In genomic region chr17:80035687-80035936, GRCh38 we compare ENCODE assay signal across 8 cellular contexts. TPM values are rescaled to one million over a fixed set of nuclear protein-coding genes. Genes with fewer than 3 reads are reported as not detected.
A peak's percentile ranks its signal among the peaks of the same experiment; 100 is the strongest.
DNase-seq lines count a peak whose midpoint lies in the region; ATAC-seq and TF ChIP-seq lines count a peak whose summit lies in the region.

Gene TBC1D16 (minus strand): TSS chr17:80035872. CDS start chr17:80013547, 22,325 bp downstream.

- no peaks in the 10 kb centered on the region for H4K20me1 ChIP-seq in HCT116 (ENCODE audit: insufficient read depth)

- H3K4me1 Mint-ChIP-seq in WTC11: peaks cover 35% of the 10 kb centered on the region

- H3K4me3 ChIP-seq in HCT116 (replicated peaks in 1 of 2; ENCODE audit: low read depth in 1 of 2, low read length in 2 of 2) (peak within 1 kb of the TSS; percentile 93 to 96), cardiac muscle cell (peak within 1 kb of the TSS; percentile 82)

- CTCF ChIA-PET in HCT116 (lab: Charles Lee): no interaction called here
- CTCF ChIA-PET in WTC11 (lab: Charles Lee): interaction anchor here (1.3 kb wide), 1 partner anchor 48 kb away, joined by 3 read pairs; no protein-coding TSS in a partner anchor

- H3K4me3 Mint-ChIP-seq in WTC11: peak within 1 kb of the TSS; percentile 93

- H3K27me3 Mint-ChIP-seq in WTC11 (ENCODE audit: low read depth): no peaks in the 10 kb centered on the region

- H3K36me3 Mint-ChIP-seq in WTC11: peaks cover 6% of the 10 kb centered on the region

- TF ChIP-seq RAD21 in HCT116 (IDR thresholded peaks at IDR 0.05; ENCODE audit: low read depth): no peak

- H3K27ac ChIP-seq in HCT116 (ENCODE audit: low read depth, low read length): peak within 1 kb of the TSS; percentile 75
- H3K27ac ChIP-seq in cardiac muscle cell: peak within 1 kb of the TSS; percentile 71

- H3K4me1 ChIP-seq in HCT116 (ENCODE audit: control insufficient read depth in 1 of 2, insufficient read depth in 2 of 2, low read length in 2 of 2) (peaks cover 6 to 20% of the 10 kb centered on the region in 2 experiments; a peak in 3 of 4 replicates), cardiac muscle cell (ENCODE audit: low read depth) (no peaks in the 10 kb centered on the region)

- H3K27ac Mint-ChIP-seq in WTC11: peak within 1 kb of the TSS; percentile 86

- no peaks in the 10 kb centered on the region for H3K9me2 ChIP-seq in HCT116 (ENCODE audit: insufficient read depth)

- H3K27me3 ChIP-seq in HCT116 (ENCODE audit: insufficient read depth, low read length) (no peaks in the 10 kb centered on the region), cardiac muscle cell (no peaks in the 10 kb centered on the region)

- no peaks in the 10 kb centered on the region for H3K9me3 ChIP-seq in HCT116 (ENCODE audit: control insufficient read depth in 1 of 2, insufficient read depth in 1 of 2, low read depth in 1 of 2, low read length in 2 of 2)
- H3K9me3 ChIP-seq in cardiac muscle cell (ENCODE audit: low read depth): no peaks in the 10 kb centered on the region

- no TSS peak for BruUV-seq in HCT116 (replicated peaks; lab: Mats Ljungman, UMichigan)

- H3K79me2 ChIP-seq in HCT116 (ENCODE audit: insufficient read depth, low read length): 0 out of 2 replicates have a peak, but pooled peaks cover 5% of the 10 kb centered on the region

- H3K9ac ChIP-seq in HCT116 (ENCODE audit: low read length): peak within 1 kb of the TSS; percentile 83

- DNase-seq in HCT116 (ENCODE audit: low read depth, low spot score): no peak
- no peak for DNase-seq in WTC11 (ENCODE audit: low spot score)
- no peak for DNase-seq in cardiac muscle cell (ENCODE audit: low read depth in 1 of 2, low spot score in 1 of 2)
- no peak for DNase-seq in pulmonary artery endothelial cell (ENCODE audit: low read depth, low spot score)
- DNase-seq in stimulated activated naive CD4-positive, alpha-beta T cell treated with Interleukin-2 at 50 U/mL for 16 hours (lab: John Stamatoyannopoulos, UW): no peak
- no peak for DNase-seq in HK-2 (ENCODE audit: unreplicated experiment)

- no peak within 1 kb of the TSS for H2AFZ ChIP-seq in HCT116 (ENCODE audit: low read depth, low read length, poor library complexity, severe bottlenecking)

- POLR2A ChIA-PET in HCT116 (lab: Charles Lee) (no interaction called here), WTC11 (lab: Charles Lee) (interaction anchor here (1.2 kb wide), 1 partner anchor 27 kb away, joined by 3 read pairs; no protein-coding TSS in a partner anchor)

- TF ChIP-seq CTCF in HCT116 (IDR thresholded peaks at IDR 0.05 in 2 of 3, conservative IDR thresholded peaks at IDR 0.05 in 1 of 3; ENCODE audit: borderline replicate concordance in 1 of 3, insufficient read depth in 1 of 3, low read depth in 2 of 3, low read length in 2 of 3) (no peak), WTC11 (IDR thresholded peaks at IDR 0.05) (no peak), cardiac muscle cell (IDR thresholded peaks at IDR 0.05; ENCODE audit: low read depth, low read length) (no peak)

- H3K36me3 ChIP-seq in HCT116 (ENCODE audit: control insufficient read depth in 1 of 2, insufficient read depth in 2 of 2, low read length in 2 of 2): no peaks in the 10 kb centered on the region
- H3K36me3 ChIP-seq in cardiac muscle cell: no peaks in the 10 kb centered on the region

- no peak for ATAC-seq in HCT116
- ATAC-seq in WTC11: no peak
- ATAC-seq in HG03045 (IDR thresholded peaks at IDR 0.05; ENCODE audit: unreplicated experiment): no peak
- no peak for ATAC-seq in HG02642 (IDR thresholded peaks at IDR 0.05; ENCODE audit: poor library complexity, unreplicated experiment)

- RAD21 ChIA-PET in HCT116 (lab: Charles Lee; ENCODE audit: low non-redundant PET in 1 of 2, low total read pairs in 2 of 2, uncharacterized antibody in 2 of 2, unreplicated experiment in 2 of 2): no interaction called here

- intact Hi-C loops in HCT116 (cut with micrococcal nuclease): no loop called here

- H3K4me2 ChIP-seq in HCT116 (ENCODE audit: low read length): peak within 1 kb of the TSS; percentile 98

- H3K9me3 Mint-ChIP-seq in WTC11: no peaks in the 10 kb centered on the region

- TF ChIP-seq POLR2A in HCT116 (IDR thresholded peaks at IDR 0.05; ENCODE audit: borderline replicate concordance, extremely low read depth, insufficient read depth, insufficient read length): no peak

TF ChIP-seq in HCT116, 20 proteins besides CTCF, POLR2A, EP300 and RAD21:
- TF ChIP-seq EZH2 (IDR thresholded peaks at IDR 0.05) (no peak), YY1 (IDR thresholded peaks at IDR 0.05; ENCODE audit: extremely low read depth, insufficient replicate concordance, low read depth, low read length) (no peak), POLR2AphosphoS5 (IDR thresholded peaks at IDR 0.05; ENCODE audit: low read depth, low read length) (peak; percentile 78; the same call in 1 of the 2 replicates), CBX3 (IDR thresholded peaks at IDR 0.05; ENCODE audit: low read depth) (no peak), SP1 (IDR thresholded peaks at IDR 0.05; ENCODE audit: low read depth) (no peak), ATF3 (IDR thresholded peaks at IDR 0.05) (no peak), ZFX (IDR thresholded peaks at IDR 0.05) (no peak), MAX (IDR thresholded peaks at IDR 0.05) (no peak), SIN3A (IDR thresholded peaks at IDR 0.05; ENCODE audit: low read depth) (no peak)
TF ChIP-seq in HCT116: peak in this region for 1.

TF ChIP-seq in WTC11, 78 proteins besides CTCF, POLR2A, EP300 and RAD21 (continues in another document):
- TF ChIP-seq ZNF671 (CRISPR knock-in tag; IDR thresholded peaks at IDR 0.05) (no peak), ZMAT4 (CRISPR knock-in tag; IDR thresholded peaks at IDR 0.05) (no peak), MYBL2 (CRISPR knock-in tag; IDR thresholded peaks at IDR 0.05) (no peak), SMAD3 (CRISPR knock-in tag; IDR thresholded peaks at IDR 0.05; ENCODE audit: borderline replicate concordance) (no peak), ZNF512 (CRISPR knock-in tag; IDR thresholded peaks at IDR 0.05; ENCODE audit: borderline replicate concordance) (no peak), ARID4B (CRISPR knock-in tag; IDR thresholded peaks at IDR 0.05; ENCODE audit: borderline replicate concordance) (no peak), GTF2I (CRISPR knock-in tag; conservative IDR thresholded peaks at IDR 0.05) (no peak)

RNA-seq across cellular contexts. Expression of gene TBC1D16, which starts in this region (rescaled TPM):
- total RNA-seq in HCT116 (2021; ENCODE audit: unreplicated experiment): 31.1 TPM
- polyA plus RNA-seq in HCT116 (2012): 13.4 and 16.6 TPM in 2 replicates
- total RNA-seq in WTC11 (2021): 89.8 to 96.1 TPM (median 90.4 TPM) in 3 replicates
- 30.3 and 37.5 TPM in 2 replicates for total RNA-seq in cardiac muscle cell
- 13.0 and 22.1 TPM in 2 replicates for polyA plus RNA-seq in cardiac muscle cell
- 41.1 and 43.6 TPM in 2 replicates for total RNA-seq in pulmonary artery endothelial cell
